8 cellular contexts compared by ENCODE assay signal in genomic region chr14:69652942-69653680, GRCh38. TPM values are rescaled to one million over a fixed set of nuclear protein-coding genes. Genes with fewer than 3 reads are reported as not detected.
DNase-seq lines count a peak whose midpoint lies in the region; ATAC-seq, FAIRE-seq and TF ChIP-seq lines count a peak whose summit lies in the region.

No MANE protein-coding gene starts in this region.

- H3K27ac ChIP-seq in colonic mucosa (peak overlapping the region; percentile 62), neural progenitor cell (no peak overlapping the region)

- intact Hi-C loops in colonic mucosa (cut with DNase I) = no loop called here

- H3K36me3 ChIP-seq in colonic mucosa (no peaks in the 10 kb centered on the region), neural progenitor cell (no peaks in the 10 kb centered on the region)

- H3K4me3 ChIP-seq in colonic mucosa (peak overlapping the region; percentile 7), neural progenitor cell (no peak overlapping the region)

- H3K9me3 Mint-ChIP-seq in progenitor cell of endocrine pancreas (ENCODE audit: low read depth) = no peaks in the 10 kb centered on the region
- no peaks in the 10 kb centered on the region for H3K9me3 Mint-ChIP-seq in neural progenitor cell

- TF ChIP-seq CTCF in colonic mucosa (IDR thresholded peaks at IDR 0.05) (no peak), progenitor cell of endocrine pancreas (IDR thresholded peaks at IDR 0.05; ENCODE audit: unreplicated experiment) (no peak), neural progenitor cell (IDR thresholded peaks at IDR 0.05) (no peak)

- no peak overlapping the region for H3K4me3 Mint-ChIP-seq in progenitor cell of endocrine pancreas (ENCODE audit: low read depth)
- H3K4me3 Mint-ChIP-seq in neural progenitor cell = no peak overlapping the region

- H3K4me2 ChIP-seq in neural progenitor cell = no peak overlapping the region

- ATAC-seq in HG02885 (IDR thresholded peaks at IDR 0.05; ENCODE audit: poor library complexity, unreplicated experiment) = no peak
- no peak for ATAC-seq in SK-N-SH treated with all-trans-retinoic acid at 6 μM for 48 hours

- H3K4me1 Mint-ChIP-seq in progenitor cell of endocrine pancreas (ENCODE audit: low read depth) = peaks cover 57% of the 10 kb centered on the region
- peaks cover 24% of the 10 kb centered on the region for H3K4me1 Mint-ChIP-seq in neural progenitor cell

- H2AFZ ChIP-seq in neural progenitor cell (replicated peaks) = no peak overlapping the region

- DNase-seq in GM18507 (ENCODE audit: extremely low spot score, insufficient read length, low read depth) = no peak
- DNase-seq in Kasumi-1 (lab: John Stamatoyannopoulos, UW) = peak; percentile 32 to 36
- peak; percentile 58 for DNase-seq in colonic mucosa
- DNase-seq in progenitor cell of endocrine pancreas (ENCODE audit: low spot score, unreplicated experiment) = no peak
- no peak for DNase-seq in NCI-H1417 treated with DMSO at 0.1 percent for 48 hours (lab: John Stamatoyannopoulos, UW)
- DNase-seq in neural progenitor cell (ENCODE audit: low spot score) = no peak

- no peaks in the 10 kb centered on the region for H3K9me3 ChIP-seq in colonic mucosa
- H3K9me3 ChIP-seq in neural progenitor cell (ENCODE audit: low read depth) = no peaks in the 10 kb centered on the region

- peaks cover 4% of the 10 kb centered on the region for H3K79me2 ChIP-seq in neural progenitor cell (ENCODE audit: low read depth)

- H3F3A ChIP-seq in neural progenitor cell (ENCODE audit: low read depth) = peaks cover 2% of the 10 kb centered on the region

- H3K9ac ChIP-seq in colonic mucosa (ENCODE audit: low read depth in 2 of 2, low read length in 2 of 2) (peak overlapping the region in 1 of 2 donors; percentile 64), neural progenitor cell (no peak overlapping the region)

- H3K27me3 Mint-ChIP-seq in progenitor cell of endocrine pancreas (no peaks in the 10 kb centered on the region), neural progenitor cell (ENCODE audit: insufficient read depth, low read depth) (peaks cover 6% of the 10 kb centered on the region)

- H4K20me1 ChIP-seq in neural progenitor cell (ENCODE audit: low read depth) = peaks cover 15% of the 10 kb centered on the region

- H3K4me1 ChIP-seq in colonic mucosa = peaks cover 49% of the 10 kb centered on the region
- H3K4me1 ChIP-seq in neural progenitor cell = peaks cover 27% of the 10 kb centered on the region

- peak overlapping the region; percentile 70 for H3K27ac Mint-ChIP-seq in progenitor cell of endocrine pancreas
- H3K27ac Mint-ChIP-seq in neural progenitor cell = no peak overlapping the region

- H3K36me3 Mint-ChIP-seq in progenitor cell of endocrine pancreas (ENCODE audit: insufficient read depth) (no peaks in the 10 kb centered on the region), neural progenitor cell (no peaks in the 10 kb centered on the region)

- peak; percentile 91 for FAIRE-seq in GM18507 (lab: Jason Lieb, UNC)

- H3K27me3 ChIP-seq in colonic mucosa (no peaks in the 10 kb centered on the region), neural progenitor cell (no peaks in the 10 kb centered on the region)

TF ChIP-seq in SK-N-SH treated with all-trans-retinoic acid at 6 μM for 48 hours, 23 proteins besides CTCF, POLR2A, EP300 and RAD21:
- TF ChIP-seq ZNF8 (CRISPR knock-in tag; IDR thresholded peaks at IDR 0.05) = no peak
- TF ChIP-seq GLIS3 (CRISPR knock-in tag; IDR thresholded peaks at IDR 0.05) = no peak
- no peak for TF ChIP-seq PPARA (CRISPR knock-in tag; IDR thresholded peaks at IDR 0.05; ENCODE audit: borderline replicate concordance)
- TF ChIP-seq BACH2 (CRISPR knock-in tag; IDR thresholded peaks at IDR 0.05; ENCODE audit: borderline replicate concordance) = no peak
- TF ChIP-seq CSDC2 (CRISPR knock-in tag; IDR thresholded peaks at IDR 0.05) = no peak
- TF ChIP-seq ZC3H10 (CRISPR knock-in tag; IDR thresholded peaks at IDR 0.05) = no peak

RNA-seq across cellular contexts. Expression of gene SUSD6, which starts 41.7 kb away (rescaled TPM):
- 10 to 100 TPM; 27.3 to 70.3 TPM for total RNA-seq in colonic mucosa
- 21.0 and 22.3 TPM in 2 replicates for total RNA-seq in progenitor cell of endocrine pancreas
- 6.3 and 9.2 TPM in 2 replicates for total RNA-seq in neural progenitor cell (ENCODE audit: low replicate concordance)

Comparison
In these comparisons a context has a peak if more than half of its experiments do, and no peak if none do; other contexts are left out.
1. DNase-seq: peak in Kasumi-1 (2 of 2) and colonic mucosa (single experiment); none in GM18507 (single experiment), progenitor cell of endocrine pancreas (single experiment), NCI-H1417 treated with DMSO at 0.1 percent for 48 hours (single experiment) and neural progenitor cell (single experiment).